ENCODE assay signal across 22 cellular contexts in the genomic region with DNA sequence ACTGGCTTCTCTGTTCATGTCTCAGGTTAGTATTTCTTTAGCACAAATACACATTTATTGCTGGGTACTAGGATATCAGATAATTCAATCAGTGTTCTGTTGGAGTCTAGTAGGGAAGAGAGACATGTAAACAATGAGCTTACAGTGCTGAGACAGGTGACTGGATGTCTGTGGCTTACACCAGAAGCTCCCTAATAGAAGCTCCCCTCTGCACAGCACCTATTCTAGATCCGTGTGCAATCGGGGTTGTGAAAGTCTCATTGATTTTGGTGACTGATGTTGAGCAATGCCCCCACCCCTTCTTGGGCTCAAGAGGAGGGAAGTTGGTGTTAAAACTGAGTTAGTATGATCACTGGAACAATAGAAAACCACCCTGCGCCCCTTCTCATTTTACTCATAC.
"Had no signal": no experiment of that assay in that cellular context is flagged by ENCODE, and none has a peak within 500 bp of the region (broad histone marks: within the 10 kb centered on the region; RNA-seq: fewer than 3 reads in every experiment).

No MANE protein-coding gene starts in this region.

- H3K36me3 Mint-ChIP-seq: activated naive CD8-positive, alpha-beta T cell; memory B cell; naive B cell; neural progenitor cell had no signal

- H3K27me3 ChIP-seq: gastrocnemius medialis, heart left ventricle, neural progenitor cell, suprapubic skin, transverse colon, vagina had no signal

- H3K27ac Mint-ChIP-seq: activated naive CD8-positive, alpha-beta T cell; memory B cell; naive B cell; stimulated activated naive CD8-positive, alpha-beta T cell treated with anti-CD3 and anti-CD28 coated beads, Interleukin-15, amount 100 ng/mL, for 72 hours had no signal

- DNase-seq: activated CD4-positive, alpha-beta T cell treated with anti-CD3 and anti-CD28 coated beads for 1 hour; activated CD4-positive, alpha-beta T cell treated with anti-CD3 and anti-CD28 coated beads, Interleukin-2, amount 50 U/mL, for 4 hours; effector CD8-positive, alpha-beta T cell; gastrocnemius medialis; heart left ventricle; left ventricle myocardium superior; mucosa of descending colon; naive B cell; psoas muscle; right cardiac atrium; small intestine; stimulated activated CD4-positive, alpha-beta T cell treated with anti-CD3 and anti-CD28 coated beads, Interleukin-15, amount 100 ng/mL, for 24 hours; stimulated activated CD4-positive, alpha-beta T cell treated with anti-CD3 and anti-CD28 coated beads, Interleukin-2, amount 100 ng/mL, for 48 hours; stimulated activated naive CD8-positive, alpha-beta T cell treated with anti-CD3 and anti-CD28 coated beads, Interleukin-15, amount 100 ng/mL, for 72 hours; transverse colon had no signal

- ATAC-seq: esophagus mucosa; gastrocnemius medialis; heart left ventricle; left ventricle myocardium superior; mucosa of descending colon; psoas muscle; right cardiac atrium; stimulated activated naive CD8-positive, alpha-beta T cell treated with anti-CD3 and anti-CD28 coated beads, Interleukin-15, amount 100 ng/mL, for 72 hours had no signal

- H3K4me1 Mint-ChIP-seq: memory B cell; naive B cell; stimulated activated naive CD8-positive, alpha-beta T cell treated with anti-CD3 and anti-CD28 coated beads, Interleukin-15, amount 100 ng/mL, for 72 hours had no signal

- H3K27me3 Mint-ChIP-seq: stimulated activated naive CD8-positive, alpha-beta T cell treated with anti-CD3 and anti-CD28 coated beads, Interleukin-15, amount 100 ng/mL, for 72 hours had no signal

- H3K9me3 Mint-ChIP-seq: memory B cell; naive B cell; neural progenitor cell; stimulated activated naive CD8-positive, alpha-beta T cell treated with anti-CD3 and anti-CD28 coated beads, Interleukin-15, amount 100 ng/mL, for 72 hours had no signal

- H3K27ac ChIP-seq: gastrocnemius medialis, heart left ventricle, neural progenitor cell, psoas muscle, suprapubic skin, transverse colon, vagina, VCaP had no signal

- H3K4me1 ChIP-seq: gastrocnemius medialis, psoas muscle, transverse colon, vagina had no signal

- H3K4me3 ChIP-seq: gastrocnemius medialis, heart left ventricle, mucosa of descending colon, neural progenitor cell, psoas muscle, suprapubic skin, transverse colon, vagina had no signal

- H3K9ac ChIP-seq: neural progenitor cell had no signal

- H3K9me3 ChIP-seq: gastrocnemius medialis, heart left ventricle, mucosa of descending colon, psoas muscle, suprapubic skin, transverse colon, vagina had no signal

- H3K36me3 ChIP-seq: gastrocnemius medialis, heart left ventricle, neural progenitor cell, suprapubic skin, transverse colon, vagina had no signal

- H3K4me3 Mint-ChIP-seq: activated naive CD8-positive, alpha-beta T cell; memory B cell; naive B cell; neural progenitor cell; stimulated activated naive CD8-positive, alpha-beta T cell treated with anti-CD3 and anti-CD28 coated beads, Interleukin-15, amount 100 ng/mL, for 72 hours had no signal
